In the genomic region with DNA sequence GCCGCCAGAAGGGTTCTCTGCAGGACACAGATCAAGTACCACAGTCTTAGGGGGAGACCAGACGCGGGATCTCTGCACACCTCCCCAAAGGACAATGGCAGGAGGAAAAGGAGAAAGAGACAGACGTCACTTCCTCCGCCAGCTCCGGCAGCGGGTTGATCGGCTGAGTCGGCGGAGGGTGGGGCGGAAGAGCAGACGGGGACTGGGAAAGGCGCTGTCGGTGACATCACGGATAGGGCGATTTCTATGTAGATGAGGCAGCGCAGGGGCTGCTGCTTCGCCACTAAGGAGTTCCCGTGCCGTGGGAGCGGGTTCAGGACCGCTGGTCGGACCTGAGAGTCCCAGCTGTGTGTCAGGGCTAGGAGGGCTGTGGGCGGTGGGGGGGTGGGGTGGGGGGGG, we compare ENCODE assay signal across 9 cellular contexts. TPM values are rescaled to one million over a fixed set of nuclear protein-coding genes. Genes with fewer than 3 reads are reported as not detected.
A peak's percentile ranks its signal among the peaks of the same experiment; 100 is the strongest.
DNase-seq lines count a peak whose midpoint lies in the region; ATAC-seq and TF ChIP-seq lines count a peak whose summit lies in the region.
"Not testable (repeated sequence)": the region's sequence is repeated elsewhere in the genome, so short reads cannot be mapped to it uniquely, and the experiment has no call there.
"Had no signal": no experiment of that assay in that cellular context is flagged by ENCODE, and none has a peak within 500 bp of the region (broad histone marks: within the 10 kb centered on the region; RNA-seq: fewer than 3 reads in every experiment).

No MANE protein-coding gene starts in this region.

- H3K27me3 Mint-ChIP-seq in HFFc6 (ENCODE audit: insufficient read depth); natural killer cell treated with Interleukin-12 subunit alpha and Interleukin-12 subunit beta and Interleukin-15 and Interleukin-18, amount 100 ng/mL, for 72 hours: not testable (repeated sequence)
- peaks cover 11% of the 10 kb centered on the region for H3K27me3 Mint-ChIP-seq in endothelial cell (ENCODE audit: unreplicated experiment)

- H3K27ac Mint-ChIP-seq in HFFc6 (peak overlapping the region; percentile 98), endothelial cell (ENCODE audit: unreplicated experiment) (peak overlapping the region; percentile 96)
- peak overlapping the region; percentile 90 to 93 for H3K27ac Mint-ChIP-seq in natural killer cell treated with Interleukin-12 subunit alpha and Interleukin-12 subunit beta and Interleukin-15 and Interleukin-18, amount 100 ng/mL, for 72 hours

- POLR2A ChIA-PET in Panc1 (lab: Charles Lee): interaction anchor here (1.2 kb wide), 1 partner anchor 185 kb away, joined by 7 read pairs; no protein-coding TSS in a partner anchor

- H3K36me3 Mint-ChIP-seq in HFFc6 (ENCODE audit: low read depth); endothelial cell (ENCODE audit: low read depth, unreplicated experiment); natural killer cell treated with Interleukin-12 subunit alpha and Interleukin-12 subunit beta and Interleukin-15 and Interleukin-18, amount 100 ng/mL, for 72 hours: not testable (repeated sequence)

- intact Hi-C loops in Panc1 (cut with micrococcal nuclease; ENCODE audit: unreplicated experiment): not testable (repeated sequence)

- DNase-seq in DMS79 treated with DMSO at 0.1 percent for 48 hours (lab: John Stamatoyannopoulos, UW) (peak; percentile 63), HFFc6 (peak; percentile 74), MG63 (peak; percentile 74), activated T-cell treated with anti-CD3 and anti-CD28 coated beads for 24 hours (ENCODE audit: low read depth) (peak; percentile 64), endothelial cell (ENCODE audit: low spot score) (peak; percentile 37)
- DNase-seq in Panc1 (ENCODE audit: low read depth, low spot score): not testable (repeated sequence)
- DNase-seq in natural killer cell treated with Interleukin-12 subunit alpha and Interleukin-12 subunit beta and Interleukin-15 and Interleukin-18, amount 100 ng/mL, for 72 hours (ENCODE audit: low spot score): peak; percentile 74
- peak; percentile 69 for DNase-seq in stimulated activated CD8-positive, alpha-beta memory T cell treated with anti-CD3 and anti-CD28 coated beads, Interleukin-4, amount 100 ng/mL, for 48 hours

- not testable (repeated sequence) for H3K4me1 ChIP-seq in Panc1 (ENCODE audit: control insufficient read depth, insufficient read depth, low read length)

- not testable (repeated sequence) for H3K9me3 Mint-ChIP-seq in HFFc6; endothelial cell (ENCODE audit: unreplicated experiment); natural killer cell treated with Interleukin-12 subunit alpha and Interleukin-12 subunit beta and Interleukin-15 and Interleukin-18, amount 100 ng/mL, for 72 hours

- H3K4me3 ChIP-seq in MG63: peak overlapping the region; percentile 43
- H3K4me3 ChIP-seq in Panc1 (ENCODE audit: low read depth in 2 of 2, low read length in 2 of 2): peak overlapping the region; percentile 22 to 48; a peak in 3 of 4 replicates

- CTCF ChIA-PET in Panc1 (lab: Charles Lee): not testable (repeated sequence)

- not testable (repeated sequence) for H3K36me3 ChIP-seq in MG63; Panc1 (ENCODE audit: control insufficient read depth, insufficient read depth, low read length)

- peak overlapping the region; percentile 63; the same call in 1 of the 2 replicates for H3K27ac ChIP-seq in Panc1 (ENCODE audit: low read length)

- BruUV-seq in Panc1 (replicated peaks; lab: Mats Ljungman, UMichigan): not testable (repeated sequence)

- H3K9me3 ChIP-seq in MG63; Panc1 (ENCODE audit: control insufficient read depth, insufficient read depth, low read depth, low read length): not testable (repeated sequence)

- not testable (repeated sequence) for H3K27me3 ChIP-seq in MG63; Panc1 (ENCODE audit: control insufficient read depth, insufficient read depth, low read length)

- not testable (repeated sequence) for TF ChIP-seq CTCF in HFFc6 (IDR thresholded peaks at IDR 0.05); Panc1 (IDR thresholded peaks at IDR 0.05); endothelial cell (IDR thresholded peaks at IDR 0.05; ENCODE audit: unreplicated experiment)

- not testable (repeated sequence) for H3K4me1 Mint-ChIP-seq in HFFc6 (ENCODE audit: low read depth); endothelial cell (ENCODE audit: unreplicated experiment)
- peaks cover 17 to 18% of the 10 kb centered on the region in 2 donors for H3K4me1 Mint-ChIP-seq in natural killer cell treated with Interleukin-12 subunit alpha and Interleukin-12 subunit beta and Interleukin-15 and Interleukin-18, amount 100 ng/mL, for 72 hours (ENCODE audit: low read depth in 2 of 2)

- ATAC-seq in Panc1: peak; percentile 82
- peak; percentile 54 to 57 for ATAC-seq in natural killer cell treated with Interleukin-12 subunit alpha and Interleukin-12 subunit beta and Interleukin-15 and Interleukin-18, amount 100 ng/mL, for 72 hours

- H3K4me3 Mint-ChIP-seq in HFFc6 (peak overlapping the region; percentile 87), endothelial cell (ENCODE audit: unreplicated experiment) (peak overlapping the region; percentile 85)
- H3K4me3 Mint-ChIP-seq in natural killer cell treated with Interleukin-12 subunit alpha and Interleukin-12 subunit beta and Interleukin-15 and Interleukin-18, amount 100 ng/mL, for 72 hours: peak overlapping the region; percentile 82

- in situ Hi-C loops in Panc1 (cut with HindIII; ENCODE audit: low pct_unique_long_range_greater_than_20kb, low sequenced_read_pairs): not testable (repeated sequence)

RNA-seq across cellular contexts. Expression of a gene that starts 38.7 kb away (rescaled TPM):
- total RNA-seq in HFFc6 (2021; fragmentation: NEBNext Ultra II Directional; extraction: Animal tissue kit (Norgen Biotek cat#: 25700)): not detected
- not detected in 2 replicates for total RNA-seq in MG63 (2014; rRNA removed; shearing (Covaris generic); ENCODE audit: low replicate concordance)
- not detected for total RNA-seq in Panc1 (2021; ENCODE audit: unreplicated experiment)
- 2.8 TPM for polyA plus RNA-seq in Panc1 (2012; ENCODE audit: insufficient read length)
- total RNA-seq in endothelial cell (ENCODE audit: unreplicated experiment): not detected
- not detected for total RNA-seq in natural killer cell treated with Interleukin-12 subunit alpha and Interleukin-12 subunit beta and Interleukin-15 and Interleukin-18, amount 100 ng/mL, for 72 hours
- total RNA-seq: myocyte had no signal
